In the genomic region with DNA sequence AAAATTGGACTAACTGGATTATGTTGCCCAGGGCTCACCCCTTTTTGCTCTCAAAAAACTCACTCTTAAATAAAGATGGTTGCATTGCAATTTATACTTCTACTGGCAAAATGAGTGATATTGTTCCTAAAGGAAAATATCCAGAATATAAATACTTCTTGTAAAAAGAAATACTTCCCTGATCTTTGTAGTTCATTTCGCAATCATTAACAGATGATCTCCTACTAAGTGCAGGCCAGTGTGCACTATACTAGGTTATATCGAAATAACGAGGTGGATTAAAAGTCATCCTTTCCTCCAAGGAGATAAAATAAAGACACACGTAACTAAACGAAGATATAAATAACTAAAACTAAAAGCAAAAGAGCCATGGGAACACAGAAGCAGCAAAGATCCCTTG, we compare ENCODE assay signal across 3 cellular contexts.
TF ChIP-seq lines count a peak whose summit lies in the region.

No MANE protein-coding gene starts in this region.

TF ChIP-seq in IMR-90, 13 proteins besides CTCF, POLR2A, EP300 and RAD21:
- TF ChIP-seq RCOR1 (IDR thresholded peaks at IDR 0.05; ENCODE audit: insufficient replicate concordance, low read length): no peak
- TF ChIP-seq CEBPB (IDR thresholded peaks at IDR 0.05; ENCODE audit: low read depth, low read length): peak; percentile 71

TF ChIP-seq in K562, 482 proteins besides CTCF, POLR2A, EP300 and RAD21:
- TF ChIP-seq U2AF2 (optimal IDR thresholded peaks at IDR 0.05; ENCODE audit: low read depth, low read length) (no peak), KLF10 (CRISPR knock-in tag; IDR thresholded peaks at IDR 0.05) (no peak), GATAD2A (IDR thresholded peaks at IDR 0.05) (no peak), STAT5B (CRISPR knock-in tag; IDR thresholded peaks at IDR 0.05) (no peak), CEBPB (tag; IDR thresholded peaks at IDR 0.05) (peak; percentile 74), HMG20B (CRISPR knock-in tag; IDR thresholded peaks at IDR 0.05) (no peak), SMAD4 (CRISPR knock-in tag; conservative IDR thresholded peaks at IDR 0.05) (no peak), REST (CRISPR knock-in tag; IDR thresholded peaks at IDR 0.05; ENCODE audit: low read depth) (no peak), PYGO2 (tag; IDR thresholded peaks at IDR 0.05) (no peak), HNRNPUL1 (IDR thresholded peaks at IDR 0.05; ENCODE audit: low read length) (no peak), ZNF699 (CRISPR knock-in tag; IDR thresholded peaks at IDR 0.05; ENCODE audit: insufficient replicate concordance) (no peak), CBFA2T2 (conservative IDR thresholded peaks at IDR 0.05) (no peak), CEBPG (CRISPR knock-in tag; IDR thresholded peaks at IDR 0.05) (no peak), CEBPG (tag; conservative IDR thresholded peaks at IDR 0.05 in 1 of 2, IDR thresholded peaks at IDR 0.05 in 1 of 2) (peak in 1 of 2 experiments; percentile 34; a peak in 2 of 4 replicates), MEIS2 (IDR thresholded peaks at IDR 0.05; ENCODE audit: partially characterized antibody) (no peak), MCM5 (IDR thresholded peaks at IDR 0.05; ENCODE audit: low read depth) (no peak)
- TF ChIP-seq, protein P1, sequence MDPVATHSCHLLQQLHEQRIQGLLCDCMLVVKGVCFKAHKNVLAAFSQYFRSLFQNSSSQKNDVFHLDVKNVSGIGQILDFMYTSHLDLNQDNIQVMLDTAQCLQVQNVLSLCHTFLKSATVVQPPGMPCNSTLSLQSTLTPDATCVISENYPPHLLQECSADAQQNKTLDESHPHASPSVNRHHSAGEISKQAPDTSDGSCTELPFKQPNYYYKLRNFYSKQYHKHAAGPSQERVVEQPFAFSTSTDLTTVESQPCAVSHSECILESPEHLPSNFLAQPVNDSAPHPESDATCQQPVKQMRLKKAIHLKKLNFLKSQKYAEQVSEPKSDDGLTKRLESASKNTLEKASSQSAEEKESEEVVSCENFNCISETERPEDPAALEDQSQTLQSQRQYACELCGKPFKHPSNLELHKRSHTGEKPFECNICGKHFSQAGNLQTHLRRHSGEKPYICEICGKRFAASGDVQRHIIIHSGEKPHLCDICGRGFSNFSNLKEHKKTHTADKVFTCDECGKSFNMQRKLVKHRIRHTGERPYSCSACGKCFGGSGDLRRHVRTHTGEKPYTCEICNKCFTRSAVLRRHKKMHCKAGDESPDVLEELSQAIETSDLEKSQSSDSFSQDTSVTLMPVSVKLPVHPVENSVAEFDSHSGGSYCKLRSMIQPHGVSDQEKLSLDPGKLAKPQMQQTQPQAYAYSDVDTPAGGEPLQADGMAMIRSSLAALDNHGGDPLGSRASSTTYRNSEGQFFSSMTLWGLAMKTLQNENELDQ (CRISPR knock-in tag; IDR thresholded peaks at IDR 0.05; ENCODE audit: borderline replicate concordance): no peak

TF ChIP-seq in H1, 55 proteins besides CTCF, POLR2A, EP300 and RAD21:
- TF ChIP-seq GTF2F1 (IDR thresholded peaks at IDR 0.05; ENCODE audit: borderline replicate concordance, low read depth, low read length): no peak
- TF ChIP-seq CEBPB (IDR thresholded peaks at IDR 0.05; ENCODE audit: low read depth, low read length): peak; percentile 60; the same call in 1 of the 2 replicates
